In the genomic region with DNA sequence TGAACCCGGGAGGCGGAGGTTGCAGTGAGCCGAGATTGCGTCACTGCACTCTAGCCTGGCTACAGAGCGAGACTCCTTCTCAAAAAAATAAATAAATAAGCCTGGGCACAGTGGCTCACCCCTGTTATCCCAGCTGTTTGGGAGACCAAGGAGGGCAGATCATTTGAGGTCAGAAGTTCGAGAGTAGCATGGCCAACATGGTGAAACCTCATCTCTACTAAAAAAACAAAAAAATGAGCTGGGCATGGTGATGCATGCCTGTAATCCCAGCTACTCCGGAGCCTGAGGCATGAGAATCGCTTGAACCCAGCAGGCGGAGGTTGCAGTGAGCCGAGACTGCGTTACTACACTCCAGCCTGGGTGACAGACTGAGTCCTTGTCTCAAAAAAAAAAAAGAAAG, we compare ENCODE assay signal across 29 cellular contexts.
"Had no signal": no experiment of that assay in that cellular context is flagged by ENCODE, and none has a peak within 500 bp of the region (broad histone marks: within the 10 kb centered on the region; RNA-seq: fewer than 3 reads in every experiment).

No MANE protein-coding gene starts in this region.

- H3K4me3 ChIP-seq: adrenal gland, body of pancreas, breast epithelium had no signal

- DNase-seq: activated B cell treated with CpG ODN at 0.5 μM for 24 hours; activated CD4-positive, alpha-beta memory T cell treated with anti-CD3 and anti-CD28 coated beads for 36 hours; activated CD4-positive, alpha-beta T cell treated with anti-CD3 and anti-CD28 coated beads for 4 hours; activated CD4-positive, alpha-beta T cell treated with anti-CD3 and anti-CD28 coated beads, Interleukin-2, amount 10 ng/mL, durations not matched to agents 24 days and 14 days; activated CD4-positive, alpha-beta T cell treated with anti-CD3 and anti-CD28 coated beads, Interleukin-2, amount 50 U/mL, for 1 hour; activated CD4-positive, alpha-beta T cell treated with anti-CD3 and anti-CD28 coated beads, Interleukin-2, amount 50 U/mL, for 4 hours; activated CD4-positive, CD25-positive, alpha-beta regulatory T cell treated with anti-CD3 and anti-CD28 coated beads, Interleukin-2, amount 50 U/mL, for 72 hours; activated CD8-positive, alpha-beta memory T cell treated with anti-CD3 and anti-CD28 coated beads, Interleukin-2, amount 50 U/mL, for 4 hours; activated CD8-positive, alpha-beta T cell treated with anti-CD3 and anti-CD28 coated beads for 36 hours; activated effector memory CD4-positive, alpha-beta T cell treated with anti-CD3 and anti-CD28 coated beads, Interleukin-2, amount 50 U/mL, for 16 hours; activated gamma-delta T cell treated with Interleukin-2 at 50 U/mL for 16 hours; activated naive CD4-positive, alpha-beta T cell; activated naive CD4-positive, alpha-beta T cell treated with anti-CD3 and anti-CD28 coated beads for 36 hours; activated naive CD4-positive, alpha-beta T cell treated with anti-CD3 and anti-CD28 coated beads, Interleukin-2, amount 50 U/mL, for 16 hours; activated naive CD8-positive, alpha-beta T cell treated with anti-CD3 and anti-CD28 coated beads for 36 hours; activated T-cell treated with anti-CD3 and anti-CD28 coated beads for 4 hours; activated T-cell treated with anti-CD3 and anti-CD28 coated beads, Interleukin-2, amount 50 U/mL, for 1 hour; activated T-cell treated with anti-CD3 and anti-CD28 coated beads, Interleukin-2, amount 50 U/mL, for 4 hours; activated T-cell treated with anti-CD3 and anti-CD28 coated beads, Interleukin-2, amount 50 U/mL, for 72 hours; adrenal gland; amniotic stem cell; aorta; body of pancreas; brain microvascular endothelial cell; central memory CD4-positive, alpha-beta T cell; T-helper 2 cell; T-helper 9 cell had no signal

- H3K9me3 ChIP-seq: adrenal gland, body of pancreas, breast epithelium had no signal

- H3K36me3 ChIP-seq: adrenal gland, brain microvascular endothelial cell, breast epithelium had no signal

- H3K27ac ChIP-seq: adrenal gland, body of pancreas, brain microvascular endothelial cell, breast epithelium, VCaP had no signal

- H3K4me1 ChIP-seq: adrenal gland, breast epithelium had no signal

- H3K27me3 ChIP-seq: adrenal gland, body of pancreas, brain microvascular endothelial cell, breast epithelium had no signal
